In the genomic region with DNA sequence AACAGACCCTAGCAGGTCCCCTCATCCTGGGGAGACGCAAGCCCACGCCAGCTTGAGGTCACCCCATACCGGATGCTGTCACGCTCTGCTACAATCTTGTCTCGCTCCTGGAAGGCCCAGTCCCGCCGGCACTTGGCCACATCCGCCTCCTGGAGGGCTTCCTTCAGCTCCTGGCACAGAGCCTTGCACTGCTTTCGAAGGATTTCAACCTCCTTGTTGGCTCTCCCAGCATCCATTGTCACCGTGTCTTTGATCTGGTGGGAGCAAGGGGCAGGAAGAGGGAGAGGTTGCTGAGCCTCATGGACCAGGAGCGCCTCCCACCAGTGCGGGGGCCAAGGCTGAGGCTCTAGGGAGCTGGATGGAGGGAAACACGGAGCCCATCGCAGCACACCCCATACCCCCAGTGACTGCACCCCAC, we compare ENCODE assay signal across 8 cellular contexts.
DNase-seq lines count a peak whose midpoint lies in the region; ATAC-seq and TF ChIP-seq lines count a peak whose summit lies in the region.
"Had no signal": no experiment of that assay in that cellular context is flagged by ENCODE, and none has a peak within 500 bp of the region (broad histone marks: within the 10 kb centered on the region; RNA-seq: fewer than 3 reads in every experiment).

No MANE protein-coding gene starts in this region.

- CTCF ChIA-PET in RWPE1 (lab: Yijun Ruan, JAX): interaction anchor here (0.6 to 1.0 kb wide), 2 partner anchors 90 to 194 kb away, joined by 3 read pairs; no protein-coding TSS in a partner anchor

- WGBS in prostate gland: 54% methylated on average over 14 of the region's 14 CpGs

- no peak for TF ChIP-seq POLR2A in prostate gland (IDR thresholded peaks at IDR 0.05)

- no peaks in the 10 kb centered on the region for H3F3A ChIP-seq in DOHH2 (ENCODE audit: control insufficient read depth, insufficient read depth)

- POLR2A ChIA-PET in RWPE1 (lab: Yijun Ruan, JAX; ENCODE audit: low non-redundant PET): no interaction called here

- no peak for ATAC-seq in GM18868 (IDR thresholded peaks at IDR 0.05; ENCODE audit: unreplicated experiment)

- H3K4me3 ChIP-seq in DOHH2 (ENCODE audit: low read length) (no peak overlapping the region), fibroblast of pulmonary artery (replicated peaks; ENCODE audit: low read depth, low read length) (no peak overlapping the region), prostate gland (no peak overlapping the region)

- no peaks in the 10 kb centered on the region for H4K20me1 ChIP-seq in DOHH2 (ENCODE audit: control insufficient read depth, insufficient read depth, low read depth, low read length)

- H3K9me2 ChIP-seq in DOHH2 (replicated peaks; ENCODE audit: control insufficient read depth, low read length): no peaks in the 10 kb centered on the region

- DNase-seq in RWPE1 (ENCODE audit: low spot score) (no peak), fibroblast of pulmonary artery (ENCODE audit: low read depth) (peak; percentile 62), prostate gland (ENCODE audit: low spot score) (no peak), AG08396 (ENCODE audit: low spot score) (no peak)
- no peak for DNase-seq in activated T-cell treated with anti-CD3 and anti-CD28 coated beads, Interleukin-2, amount 50 U/mL, for 48 hours
- DNase-seq: NCI-H1930 had no signal

- H3K36me3 ChIP-seq in DOHH2 (ENCODE audit: control insufficient read depth, low read length) (no peaks in the 10 kb centered on the region), prostate gland (peaks cover 3 to 11% of the 10 kb centered on the region in 2 donors)

- intact Hi-C loops in prostate gland (cut with DNase I): no loop called here

- no peaks in the 10 kb centered on the region for H3K9me3 ChIP-seq in DOHH2 (ENCODE audit: control insufficient read depth, insufficient read depth, low read length)
- H3K9me3 ChIP-seq in prostate gland: no peaks in the 10 kb centered on the region

- H3K4me1 ChIP-seq in DOHH2 (ENCODE audit: control insufficient read depth, low read length) (peaks cover 23% of the 10 kb centered on the region), prostate gland (replicated peaks) (no peaks in the 10 kb centered on the region)

- H3K27ac ChIP-seq in DOHH2 (ENCODE audit: low read depth, low read length) (no peak overlapping the region), RWPE1 (peak overlapping the region; percentile 29; the same call in 1 of the 2 replicates), prostate gland (peak overlapping the region; percentile 34 to 54)

- TF ChIP-seq CTCF in DOHH2 (IDR thresholded peaks at IDR 0.05; ENCODE audit: low read depth, low read length, poor library complexity, severe bottlenecking) (no peak), RWPE1 (conservative IDR thresholded peaks at IDR 0.05; ENCODE audit: low read depth) (no peak), fibroblast of pulmonary artery (IDR thresholded peaks at IDR 0.05; ENCODE audit: low read length, missing control alignments) (no peak), prostate gland (IDR thresholded peaks at IDR 0.05) (no peak)

- H3K27me3 ChIP-seq in DOHH2 (ENCODE audit: control insufficient read depth, low read length) (no peaks in the 10 kb centered on the region), prostate gland (replicated peaks; ENCODE audit: insufficient read depth) (no peaks in the 10 kb centered on the region)

- no peaks in the 10 kb centered on the region for H3K79me2 ChIP-seq in DOHH2 (ENCODE audit: control insufficient read depth, low read length)

- peak overlapping the region; percentile 71 for H3K4me2 ChIP-seq in DOHH2 (ENCODE audit: low read length)
